In the genomic region with DNA sequence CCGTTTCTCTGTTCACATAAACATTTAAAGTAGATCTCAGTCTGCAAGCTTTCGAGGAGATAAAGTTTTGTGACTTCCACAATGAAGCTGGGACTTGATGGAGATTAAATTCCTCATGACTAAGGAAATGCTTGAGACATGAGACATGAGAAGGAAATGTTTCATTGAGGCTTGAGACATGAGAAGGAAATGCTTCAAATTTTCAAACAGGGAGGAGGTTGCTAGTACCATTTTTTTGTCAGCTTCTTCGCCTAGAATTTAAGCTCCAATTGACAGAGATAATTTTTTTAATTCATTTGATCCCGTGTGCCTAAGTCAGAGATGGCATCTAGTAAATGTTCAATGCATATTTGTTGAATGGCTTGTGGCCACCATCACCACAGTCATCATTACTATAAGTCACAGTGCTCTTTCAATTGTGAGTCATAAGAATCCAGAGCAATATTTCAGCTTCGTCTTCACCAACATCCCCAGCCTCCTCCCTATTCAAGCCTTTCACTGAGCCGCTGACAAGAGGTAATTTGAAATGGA, we compare ENCODE assay signal across 11 cellular contexts. TPM values are rescaled to one million over a fixed set of nuclear protein-coding genes. Genes with fewer than 3 reads are reported as not detected.
A peak's percentile ranks its signal among the peaks of the same experiment; 100 is the strongest.
DNase-seq lines count a peak whose midpoint lies in the region; ATAC-seq and TF ChIP-seq lines count a peak whose summit lies in the region.
"Had no signal": no experiment of that assay in that cellular context is flagged by ENCODE, and none has a peak within 500 bp of the region (broad histone marks: within the 10 kb centered on the region; RNA-seq: fewer than 3 reads in every experiment).

No MANE protein-coding gene starts in this region.

- H3K36me3 Mint-ChIP-seq in osteocyte (ENCODE audit: unreplicated experiment): no peaks in the 10 kb centered on the region
- H3K36me3 Mint-ChIP-seq in Caco-2 (ENCODE audit: insufficient read depth, unreplicated experiment): no peaks in the 10 kb centered on the region
- no peaks in the 10 kb centered on the region for H3K36me3 Mint-ChIP-seq in CD8-positive, alpha-beta memory T cell

- H3K27ac ChIP-seq in GM23248: peak overlapping the region; percentile 89
- no peak overlapping the region for H3K27ac ChIP-seq in CD8-positive, alpha-beta memory T cell (ENCODE audit: low read depth, low read length)

- H3K27me3 Mint-ChIP-seq in osteocyte (ENCODE audit: unreplicated experiment): no peaks in the 10 kb centered on the region
- peaks cover 39% of the 10 kb centered on the region for H3K27me3 Mint-ChIP-seq in Caco-2 (ENCODE audit: insufficient read depth, unreplicated experiment)
- H3K27me3 Mint-ChIP-seq in CD8-positive, alpha-beta memory T cell: peaks cover 40 to 64% of the 10 kb centered on the region in 2 donors

- peaks cover 34% of the 10 kb centered on the region for H3K79me2 ChIP-seq in GM23248 (ENCODE audit: insufficient read depth)

- no peaks in the 10 kb centered on the region for H4K20me1 ChIP-seq in GM23248 (ENCODE audit: insufficient read depth)

- ATAC-seq in GM21717 (IDR thresholded peaks at IDR 0.05; ENCODE audit: unreplicated experiment): no peak
- ATAC-seq in HG03280 (IDR thresholded peaks at IDR 0.05; ENCODE audit: unreplicated experiment): no peak

- DNase-seq in GM23248 (peak; percentile 88), RKO (ENCODE audit: low spot score) (peak; percentile 95), epithelial cell of esophagus (ENCODE audit: low read depth) (peak; percentile 72), osteocyte (ENCODE audit: extremely low spot score, unreplicated experiment) (no peak), Caco-2 (no peak)
- no peak for DNase-seq in CD8-positive, alpha-beta memory T cell

- H3K9me3 Mint-ChIP-seq in osteocyte (ENCODE audit: unreplicated experiment) (no peaks in the 10 kb centered on the region), Caco-2 (ENCODE audit: unreplicated experiment) (no peaks in the 10 kb centered on the region)
- H3K9me3 Mint-ChIP-seq in CD8-positive, alpha-beta memory T cell: peaks cover 0 to 6% (median 0%) of the 10 kb centered on the region in 5 donors
- H3K9me3 Mint-ChIP-seq: neural crest cell had no signal

- H3K4me1 ChIP-seq in GM23248 (ENCODE audit: insufficient read depth) (peaks cover 37% of the 10 kb centered on the region), Caco-2 (no peaks in the 10 kb centered on the region)
- peaks cover 8% of the 10 kb centered on the region for H3K4me1 ChIP-seq in CD8-positive, alpha-beta memory T cell (ENCODE audit: insufficient read depth, low read length)

- H3K9ac ChIP-seq in GM23248: peak overlapping the region; percentile 55

- intact Hi-C loops in Caco-2 (cut with micrococcal nuclease; ENCODE audit: unreplicated experiment): no loop called here

- WGBS in GM23248 (ENCODE audit: low coverage in 1 of 2, low lambda C conversion rate in 2 of 2, missing lambda C conversion rate in 2 of 2), 2 experiments: 1 to 2% methylated on average over 6 of the region's 6 CpGs

- H3K27me3 ChIP-seq in GM23248 (replicated peaks; ENCODE audit: insufficient read depth) (no peaks in the 10 kb centered on the region), Caco-2 (replicated peaks; ENCODE audit: control insufficient read depth, insufficient read depth, low read length) (0 out of 2 replicates have a peak, but pooled peaks cover 2% of the 10 kb centered on the region)
- H3K27me3 ChIP-seq in CD8-positive, alpha-beta memory T cell (ENCODE audit: insufficient read depth, low read length, poor library complexity, severe bottlenecking): peaks cover 25% of the 10 kb centered on the region

- H2AFZ ChIP-seq in GM23248: no peak overlapping the region

- H3K4me3 Mint-ChIP-seq in osteocyte (ENCODE audit: unreplicated experiment): peak overlapping the region; percentile 81
- H3K4me3 Mint-ChIP-seq in Caco-2 (ENCODE audit: unreplicated experiment): no peak overlapping the region
- peak overlapping the region in 2 of 7 donors; percentile 55 to 60 for H3K4me3 Mint-ChIP-seq in CD8-positive, alpha-beta memory T cell

- peak overlapping the region; percentile 56 for H3K27ac Mint-ChIP-seq in osteocyte (ENCODE audit: unreplicated experiment)
- H3K27ac Mint-ChIP-seq in Caco-2 (ENCODE audit: unreplicated experiment): no peak overlapping the region
- no peak overlapping the region for H3K27ac Mint-ChIP-seq in CD8-positive, alpha-beta memory T cell

- H3K4me3 ChIP-seq in GM23248 (peak overlapping the region; percentile 76), epithelial cell of esophagus (ENCODE audit: low read length) (no peak overlapping the region), Caco-2 (ENCODE audit: low read depth, low read length) (no peak overlapping the region)
- H3K4me3 ChIP-seq in CD8-positive, alpha-beta memory T cell (ENCODE audit: low read length): no peak overlapping the region
- H3K4me3 ChIP-seq: GM12878 had no signal

- no peaks in the 10 kb centered on the region for H3K9me3 ChIP-seq in GM23248 (ENCODE audit: low read depth)
- no peaks in the 10 kb centered on the region for H3K9me3 ChIP-seq in Caco-2
- H3K9me3 ChIP-seq in CD8-positive, alpha-beta memory T cell (ENCODE audit: low read length): no peaks in the 10 kb centered on the region

- TF ChIP-seq CTCF in epithelial cell of esophagus (IDR thresholded peaks at IDR 0.05; ENCODE audit: insufficient read depth, low read depth, low read length, missing control alignments): no peak
- no peak for TF ChIP-seq CTCF in osteocyte (IDR thresholded peaks at IDR 0.05)
- no peak for TF ChIP-seq CTCF in Caco-2 (IDR thresholded peaks at IDR 0.05; ENCODE audit: insufficient read depth in 1 of 2, low read depth in 1 of 2, low read length in 1 of 2, severe bottlenecking in 1 of 2, unreplicated experiment in 1 of 2)

- H3K36me3 ChIP-seq in GM23248 (ENCODE audit: low read depth): no peaks in the 10 kb centered on the region
- no peaks in the 10 kb centered on the region for H3K36me3 ChIP-seq in Caco-2 (ENCODE audit: control insufficient read depth, insufficient read depth, low read length)
- H3K36me3 ChIP-seq in CD8-positive, alpha-beta memory T cell (ENCODE audit: insufficient read depth, low read length): no peaks in the 10 kb centered on the region

- in situ Hi-C loops in GM23248 (cut with MboI): no loop called here

- H3K9me2 ChIP-seq in GM23248 (ENCODE audit: insufficient read depth): no peaks in the 10 kb centered on the region

- CTCF ChIA-PET in Caco-2 (lab: Charles Lee): no interaction called here
- CTCF ChIA-PET in CD8-positive, alpha-beta memory T cell (lab: Charles Lee): interaction anchor here (1.9 to 2.0 kb wide), 2 partner anchors 9 to 31 kb away, joined by 8 to 11 read pairs; no protein-coding TSS in a partner anchor

- peaks cover 34% of the 10 kb centered on the region for H3K4me1 Mint-ChIP-seq in osteocyte (ENCODE audit: unreplicated experiment)
- no peaks in the 10 kb centered on the region for H3K4me1 Mint-ChIP-seq in Caco-2 (ENCODE audit: low read depth, unreplicated experiment)
- H3K4me1 Mint-ChIP-seq in CD8-positive, alpha-beta memory T cell: peaks cover 7 to 20% (median 13%) of the 10 kb centered on the region in 3 donors

- BruUV-seq in Caco-2 (replicated peaks; lab: Mats Ljungman, UMichigan): no TSS peak

- H3K4me2 ChIP-seq in GM23248 (ENCODE audit: unreplicated experiment): peak overlapping the region; percentile 96

- POLR2A ChIA-PET in Caco-2 (lab: Charles Lee): interaction anchor here (0.6 to 1.1 kb wide), 2 partner anchors 31 to 258 kb away, joined by 3 to 4 read pairs; no protein-coding TSS in a partner anchor
- POLR2A ChIA-PET in CD8-positive, alpha-beta memory T cell (lab: Charles Lee): interaction anchor here (1.2 kb wide), 1 partner anchor 20 kb away, joined by 3 read pairs; no protein-coding TSS in a partner anchor

- peaks cover 26% of the 10 kb centered on the region for H3F3A ChIP-seq in GM23248 (ENCODE audit: insufficient read depth)

RNA-seq across cellular contexts. Expression of a gene that starts 0.5 kb away (rescaled TPM):
- 10.6 and 14.5 TPM in 2 replicates for total RNA-seq in GM23248 (2014; rRNA removed; shearing (Covaris generic))
- polyA plus RNA-seq in GM23248 (2016; fragmentation: Nextera tagmentation; extraction: Ambion mirVana): 7.0 and 7.8 TPM in 2 replicates
- total RNA-seq in osteocyte (1.3 TPM in 2 replicates), Caco-2 (2022) (not detected in 2 replicates)
- not detected for total RNA-seq in CD8-positive, alpha-beta memory T cell
- not detected for polyA plus RNA-seq in CD8-positive, alpha-beta memory T cell
- total RNA-seq: activated CD8-positive, alpha-beta memory T cell treated with anti-CD3 and anti-CD28 coated beads for 36 hours; GM12878 had no signal
- polyA plus RNA-seq: GM12878 had no signal

RNA-seq across cellular contexts. Expression of a gene that starts 39.5 kb away (rescaled TPM):
- 10.9 and 17.8 TPM in 2 replicates for total RNA-seq in GM23248 (2014; rRNA removed; shearing (Covaris generic))
- polyA plus RNA-seq in GM23248 (2016; fragmentation: Nextera tagmentation; extraction: Ambion mirVana): 30.5 and 32.3 TPM in 2 replicates
- total RNA-seq in osteocyte (23.6 and 25.2 TPM in 2 replicates), Caco-2 (2022) (24.1 and 26.0 TPM in 2 replicates)
- 10 to 100 TPM; 26.7 to 28.2 TPM for total RNA-seq in CD8-positive, alpha-beta memory T cell
- polyA plus RNA-seq in CD8-positive, alpha-beta memory T cell: 29.3 TPM

Comparison
In these comparisons a context has a peak if more than half of its experiments do, and no peak if none do; other contexts are left out.
1. DNase-seq: peak in GM23248 (single experiment), RKO (single experiment) and epithelial cell of esophagus (single experiment); none in osteocyte (single experiment), Caco-2 (0 of 2) and CD8-positive, alpha-beta memory T cell (0 of 5).